6 cellular contexts compared by ENCODE assay signal in genomic region chr4:54632537-54632936, GRCh38. TPM values are rescaled to one million over a fixed set of nuclear protein-coding genes. Genes with fewer than 3 reads are reported as not detected.
"Had no signal": no experiment of that assay in that cellular context is flagged by ENCODE, and none has a peak within 500 bp of the region (broad histone marks: within the 10 kb centered on the region; RNA-seq: fewer than 3 reads in every experiment).

No MANE protein-coding gene starts in this region.

- H2AFZ ChIP-seq: GM23338 had no signal

- H3K4me3 ChIP-seq: GM23338 had no signal

- ATAC-seq: GM23338, HepG2 had no signal

- DNase-seq: H9, HCEC 1CT had no signal

- H3K4me2 ChIP-seq: GM23338 had no signal

- H3K27ac ChIP-seq: HL-60 had no signal

RNA-seq across cellular contexts. Expression of gene KIT, which starts 25.2 kb away (rescaled TPM):
- total RNA-seq: HepG2 had no signal
- polyA plus RNA-seq: HepG2, IgD-negative memory B cell had no signal
